ENCODE assay signal across 24 cellular contexts in genomic region chr2:34112161-34112560, GRCh38.
DNase-seq lines count a peak whose midpoint lies in the region; ATAC-seq and TF ChIP-seq lines count a peak whose summit lies in the region.
"Had no signal": no experiment of that assay in that cellular context is flagged by ENCODE, and none has a peak within 500 bp of the region (broad histone marks: within the 10 kb centered on the region; RNA-seq: fewer than 3 reads in every experiment).

No MANE protein-coding gene starts in this region.

- H3K27ac ChIP-seq in OCI-LY3 (ENCODE audit: low read length): no peak overlapping the region
- H3K27ac ChIP-seq in endodermal cell (ENCODE audit: low read depth, low read length): no peak overlapping the region
- H3K27ac ChIP-seq in caudate nucleus (ENCODE audit: low read depth, low read length): no peak overlapping the region
- H3K27ac ChIP-seq: BLaER1 had no signal

- H2AFZ ChIP-seq in OCI-LY3 (ENCODE audit: low read depth, low read length): no peak overlapping the region

- TF ChIP-seq CTCF in OCI-LY3 (IDR thresholded peaks at IDR 0.05; ENCODE audit: low read depth, low read length) (no peak), endodermal cell (conservative IDR thresholded peaks at IDR 0.05) (no peak)

- H3K4me1 ChIP-seq in OCI-LY3 (ENCODE audit: low read length) (peaks cover 21% of the 10 kb centered on the region), endodermal cell (ENCODE audit: control insufficient read depth, insufficient read depth, low read length) (no peaks in the 10 kb centered on the region)
- H3K4me1 ChIP-seq: BE2C, BLaER1 had no signal

- H3K4me2 ChIP-seq in OCI-LY3 (ENCODE audit: low read length): peak overlapping the region; percentile 53
- H3K4me2 ChIP-seq: BLaER1 had no signal

- no peaks in the 10 kb centered on the region for H3K9me3 Mint-ChIP-seq in endodermal cell
- H3K9me3 Mint-ChIP-seq: CD8-positive, alpha-beta memory T cell had no signal

- intact Hi-C loops in left colon (cut with DNase I, micrococcal nuclease): no loop called here

- peak overlapping the region; percentile 32; the same call in 1 of the 2 replicates for H3K4me3 ChIP-seq in OCI-LY3 (ENCODE audit: low read length)
- no peak overlapping the region for H3K4me3 ChIP-seq in endodermal cell (ENCODE audit: low read length)
- H3K4me3 ChIP-seq: BLaER1 had no signal

- H3K27me3 Mint-ChIP-seq in endodermal cell (ENCODE audit: insufficient read depth): no peaks in the 10 kb centered on the region
- H3K27me3 Mint-ChIP-seq: CD4-positive, alpha-beta memory T cell; CD4-positive, CD25-positive, alpha-beta regulatory T cell had no signal

- H3K4me1 Mint-ChIP-seq in endodermal cell: no peaks in the 10 kb centered on the region
- H3K4me1 Mint-ChIP-seq: CD14-positive monocyte; CD4-positive, alpha-beta memory T cell; CD4-positive, CD25-positive, alpha-beta regulatory T cell; CD8-positive, alpha-beta memory T cell had no signal

- H3K4me3 Mint-ChIP-seq in endodermal cell: no peak overlapping the region
- H3K4me3 Mint-ChIP-seq: CD14-positive monocyte; CD4-positive, alpha-beta memory T cell; CD4-positive, CD25-positive, alpha-beta regulatory T cell; CD8-positive, alpha-beta memory T cell had no signal

- H3K36me3 ChIP-seq in OCI-LY3 (replicated peaks; ENCODE audit: low read depth, low read length): no peaks in the 10 kb centered on the region
- no peaks in the 10 kb centered on the region for H3K36me3 ChIP-seq in endodermal cell (ENCODE audit: control insufficient read depth, insufficient read depth, low read length)
- H3K36me3 ChIP-seq: BE2C, BLaER1 had no signal

- H3K9ac ChIP-seq in OCI-LY3 (ENCODE audit: low read length): no peak overlapping the region
- H3K9ac ChIP-seq in endodermal cell (ENCODE audit: extremely low read depth, low read length, poor library complexity, severe bottlenecking): no peak overlapping the region
- H3K9ac ChIP-seq: BLaER1 had no signal

- no peaks in the 10 kb centered on the region for H4K20me1 ChIP-seq in OCI-LY3 (ENCODE audit: insufficient read depth, low read length)
- H4K20me1 ChIP-seq: BLaER1 had no signal

- WGBS in endodermal cell (ENCODE audit: insufficient coverage in 1 of 2, insufficient read length in 1 of 2), 2 experiments: 100% methylated on average over 1 of the region's 1 CpG; no CpG with 5 or more reads in 1 of the 2 experiments

- H3K9me3 ChIP-seq in OCI-LY3 (ENCODE audit: insufficient read depth, low read length) (no peaks in the 10 kb centered on the region), endodermal cell (ENCODE audit: control insufficient read depth, low read length) (no peaks in the 10 kb centered on the region)
- H3K9me3 ChIP-seq: BE2C, BLaER1 had no signal

- H3K36me3 Mint-ChIP-seq in endodermal cell (ENCODE audit: low read depth): no peaks in the 10 kb centered on the region
- H3K36me3 Mint-ChIP-seq: CD14-positive monocyte; CD4-positive, alpha-beta memory T cell; CD4-positive, CD25-positive, alpha-beta regulatory T cell; CD8-positive, alpha-beta memory T cell had no signal

- peak; percentile 91 for ATAC-seq in left colon

- H3K27me3 ChIP-seq in OCI-LY3 (ENCODE audit: low read depth, low read length) (no peaks in the 10 kb centered on the region), endodermal cell (ENCODE audit: control insufficient read depth, insufficient read depth, low read length, poor library complexity, severe bottlenecking) (no peaks in the 10 kb centered on the region)
- H3K27me3 ChIP-seq: BE2C, BLaER1 had no signal

- H3K79me2 ChIP-seq in OCI-LY3 (ENCODE audit: low read length): no peaks in the 10 kb centered on the region

- no peak overlapping the region for H3K27ac Mint-ChIP-seq in endodermal cell
- H3K27ac Mint-ChIP-seq: CD14-positive monocyte; CD4-positive, alpha-beta memory T cell; CD4-positive, CD25-positive, alpha-beta regulatory T cell; CD8-positive, alpha-beta memory T cell had no signal

- DNase-seq in OCI-M1 (lab: John Stamatoyannopoulos, UW): peak; percentile 28
- no peak for DNase-seq in left colon
- peak; percentile 13 for DNase-seq in renal cortical epithelial cell (ENCODE audit: low read depth)
- no peak for DNase-seq in endodermal cell
- no peak for DNase-seq in caudate nucleus (lab: John Stamatoyannopoulos, UW)
- no peak for DNase-seq in GDM1 (lab: John Stamatoyannopoulos, UW)
- DNase-seq: 8988T; ACHN; BE2C; C1 segment of cervical spinal cord; CD4-positive, alpha-beta memory T cell; CD4-positive, CD25-positive, alpha-beta regulatory T cell; CD8-positive, alpha-beta memory T cell; COR-L47; DMS 273 treated with DMSO at 0.1 percent for 48 hours; DMS153; DMS53; DMS79; DND-41; EL; GF-D8 had no signal

Comparison
In these comparisons a context has a peak if more than half of its experiments do, and no peak if none do; other contexts are left out.
1. DNase-seq: peak in OCI-M1 (single experiment) and renal cortical epithelial cell (single experiment); none in left colon (0 of 2), endodermal cell (single experiment), caudate nucleus (0 of 61) and GDM1 (single experiment).